8 cellular contexts compared by ENCODE assay signal in genomic region chr1:161013591-161014513, GRCh38. TPM values are rescaled to one million over a fixed set of nuclear protein-coding genes. Genes with fewer than 3 reads are reported as not detected.
A peak's percentile ranks its signal among the peaks of the same experiment; 100 is the strongest.
DNase-seq lines count a peak whose midpoint lies in the region; ATAC-seq and TF ChIP-seq lines count a peak whose summit lies in the region.

No MANE protein-coding gene starts in this region.

- ATAC-seq in GM19351 (IDR thresholded peaks at IDR 0.05; ENCODE audit: unreplicated experiment) (peak; percentile 90), HG03521 (IDR thresholded peaks at IDR 0.05; ENCODE audit: unreplicated experiment) (peak; percentile 81)

- H3K4me2 ChIP-seq in SU-DHL-6 (ENCODE audit: low read depth, low read length, poor library complexity, severe bottlenecking) = peak overlapping the region; percentile 47
- H3K4me2 ChIP-seq in smooth muscle cell = peak overlapping the region; percentile 78

- H3K36me3 ChIP-seq in SU-DHL-6 (ENCODE audit: low read length) = no peaks in the 10 kb centered on the region
- peaks cover 2% of the 10 kb centered on the region for H3K36me3 ChIP-seq in iPS-15b (ENCODE audit: control insufficient read depth, insufficient read depth, low read length)
- H3K36me3 ChIP-seq in smooth muscle cell (ENCODE audit: low read depth) = no peaks in the 10 kb centered on the region

- H3K4me3 ChIP-seq in AG10803 (ENCODE audit: low read length) = no peak overlapping the region
- H3K4me3 ChIP-seq in SU-DHL-6 (ENCODE audit: insufficient read depth, low read length, poor library complexity, severe bottlenecking) = peak overlapping the region; percentile 22
- peak overlapping the region; percentile 20 for H3K4me3 ChIP-seq in iPS-15b (ENCODE audit: low read depth, low read length)
- H3K4me3 ChIP-seq in smooth muscle cell = peak overlapping the region; percentile 28

- TF ChIP-seq CTCF in AG10803 (conservative IDR thresholded peaks at IDR 0.05; ENCODE audit: low read length) (no peak), SU-DHL-6 (IDR thresholded peaks at IDR 0.05; ENCODE audit: insufficient read depth, low read length, poor library complexity, severe bottlenecking) (no peak), smooth muscle cell (IDR thresholded peaks at IDR 0.05; ENCODE audit: borderline replicate concordance, insufficient read depth, poor library complexity, severe bottlenecking) (no peak)

- peak; percentile 62 for DNase-seq in AG10803 (ENCODE audit: low read depth)
- peak; percentile 18 for DNase-seq in smooth muscle cell (lab: John Stamatoyannopoulos, UW; ENCODE audit: unreplicated experiment)
- DNase-seq in G401 (ENCODE audit: low spot score) = no peak

- H3K4me1 ChIP-seq in iPS-15b (ENCODE audit: control insufficient read depth, insufficient read depth, low read length) = peaks cover 31% of the 10 kb centered on the region
- H3K4me1 ChIP-seq in smooth muscle cell (ENCODE audit: low read depth) = peaks cover 15% of the 10 kb centered on the region

- H3F3A ChIP-seq in SU-DHL-6 (ENCODE audit: insufficient read depth) = no peaks in the 10 kb centered on the region
- peaks cover 3% of the 10 kb centered on the region for H3F3A ChIP-seq in smooth muscle cell (ENCODE audit: low read depth)

- peak overlapping the region; percentile 39; the same call in 1 of the 2 replicates for H3K27ac ChIP-seq in SU-DHL-6 (ENCODE audit: low read depth, low read length)
- H3K27ac ChIP-seq in angular gyrus (ENCODE audit: low read depth, low read length) = peak overlapping the region; percentile 2
- peak overlapping the region; percentile 96 for H3K27ac ChIP-seq in smooth muscle cell (ENCODE audit: low read depth)

- H3K79me2 ChIP-seq in SU-DHL-6 (ENCODE audit: insufficient read depth, low read length) (no peaks in the 10 kb centered on the region; the same call in 1 of the 2 replicates), smooth muscle cell (ENCODE audit: low read depth) (peaks cover 64% of the 10 kb centered on the region)

- H3K9me2 ChIP-seq in SU-DHL-6 (replicated peaks; ENCODE audit: insufficient read depth, low read length) = no peaks in the 10 kb centered on the region

- H3K27me3 ChIP-seq in SU-DHL-6 (ENCODE audit: low read length) (no peaks in the 10 kb centered on the region), iPS-15b (ENCODE audit: control insufficient read depth, insufficient read depth, low read length) (no peaks in the 10 kb centered on the region), smooth muscle cell (ENCODE audit: low read depth) (no peaks in the 10 kb centered on the region)

- H3K9me3 ChIP-seq in SU-DHL-6 (ENCODE audit: insufficient read depth, low read length) (no peaks in the 10 kb centered on the region), iPS-15b (ENCODE audit: control insufficient read depth, insufficient read depth, low read length) (no peaks in the 10 kb centered on the region), smooth muscle cell (replicated peaks; ENCODE audit: low read depth) (no peaks in the 10 kb centered on the region)

- in situ Hi-C loops in G401 (cut with HindIII; ENCODE audit: low sequenced_read_pairs) = no loop called here

- H4K20me1 ChIP-seq in SU-DHL-6 (ENCODE audit: low read depth, low read length) (no peaks in the 10 kb centered on the region), smooth muscle cell (ENCODE audit: low read depth) (peaks cover 15% of the 10 kb centered on the region)

- H3K9ac ChIP-seq in SU-DHL-6 (ENCODE audit: low read length) = peak overlapping the region; percentile 17; the same call in 1 of the 2 replicates
- H3K9ac ChIP-seq in iPS-15b (ENCODE audit: low read depth, low read length) = peak overlapping the region; percentile 3
- peak overlapping the region; percentile 46 for H3K9ac ChIP-seq in smooth muscle cell (ENCODE audit: low read depth)

- peak overlapping the region; percentile 20 for H2AFZ ChIP-seq in SU-DHL-6 (ENCODE audit: low read depth, low read length, severe bottlenecking)
- peak overlapping the region; percentile 36 for H2AFZ ChIP-seq in smooth muscle cell (ENCODE audit: low read depth)

- 18% methylated on average over 13 of the region's 15 CpGs for WGBS in smooth muscle cell (ENCODE audit: low lambda C conversion rate)

RNA-seq across cellular contexts. Expression of gene F11R, which starts 7.1 kb away (rescaled TPM):
- total RNA-seq in smooth muscle cell = 57.8 and 62.5 TPM in 2 replicates
- polyA plus RNA-seq in smooth muscle cell = 26.4 and 35.6 TPM in 2 replicates
- total RNA-seq in G401 (2014; rRNA removed; shearing (Covaris generic)) = 47.6 and 60.7 TPM in 2 replicates

RNA-seq across cellular contexts. Expression of gene TSTD1, which starts 24.9 kb away (rescaled TPM):
- total RNA-seq in smooth muscle cell = 11.5 and 48.0 TPM in 2 replicates
- 26.0 and 63.2 TPM in 2 replicates for polyA plus RNA-seq in smooth muscle cell
- total RNA-seq in G401 (2014; rRNA removed; shearing (Covaris generic)) = not detected in 2 replicates

RNA-seq across cellular contexts. Expression of gene USF1, which starts 31.9 kb away (rescaled TPM):
- total RNA-seq in smooth muscle cell = 47.0 and 51.7 TPM in 2 replicates
- polyA plus RNA-seq in smooth muscle cell = 18.2 and 20.0 TPM in 2 replicates
- 95.1 and 108 TPM in 2 replicates for total RNA-seq in G401 (2014; rRNA removed; shearing (Covaris generic))

RNA-seq across cellular contexts. Expression of gene ARHGAP30, which starts 55.8 kb away (rescaled TPM):
- total RNA-seq in smooth muscle cell = 0.90 and 1.2 TPM in 2 replicates
- 0.13 and 1.1 TPM in 2 replicates for polyA plus RNA-seq in smooth muscle cell
- total RNA-seq in G401 (2014; rRNA removed; shearing (Covaris generic)) = 0.10 TPM in 1 of 2 replicates, not detected in the other

RNA-seq across cellular contexts. Expression of gene ITLN2, which starts 59.2 kb away (rescaled TPM):
- not detected in 2 replicates for total RNA-seq in smooth muscle cell
- not detected in 2 replicates for polyA plus RNA-seq in smooth muscle cell
- total RNA-seq in G401 (2014; rRNA removed; shearing (Covaris generic)) = not detected in 2 replicates

Comparison
In these comparisons a context has a peak if more than half of its experiments do, and no peak if none do; other contexts are left out.
1. H3K27ac ChIP-seq: peak in every context shown above with its lines; median percentile 96 in smooth muscle cell; 39 in SU-DHL-6; 2 in angular gyrus.
2. RNA of gene TSTD1, which starts 24.9 kb away (total RNA-seq): 11.5 to 48.0 TPM in smooth muscle cell; not detected in G401; every median in the first group is over 10 times any median in the second.
3. Peak in every context shown above with its lines, with median percentiles within 50 percentile points of each other: H3K9ac ChIP-seq.